Comparison of ENCODE assay signal across 8 cellular contexts in the genomic region with DNA sequence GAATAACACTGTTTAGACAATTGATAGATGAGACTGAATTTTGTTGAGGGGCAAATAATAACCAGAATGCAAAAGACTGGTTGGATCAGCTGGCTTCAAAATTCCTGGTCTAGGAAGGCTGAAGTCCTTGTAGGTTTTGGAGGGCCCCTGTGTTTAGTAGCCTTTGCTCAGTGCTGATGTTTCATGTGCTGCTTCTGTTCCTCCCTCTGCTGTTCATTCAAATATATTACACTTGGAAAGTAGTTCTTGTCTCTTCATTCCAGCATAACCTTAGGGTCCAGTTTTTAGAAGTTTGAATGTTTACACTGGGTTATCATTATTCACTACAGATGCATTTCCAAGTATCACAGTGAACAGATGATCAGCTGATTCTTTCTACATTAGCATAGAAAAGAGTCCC.
DNase-seq lines count a peak whose midpoint lies in the region; TF ChIP-seq lines count a peak whose summit lies in the region.

No MANE protein-coding gene starts in this region.

- H3K9me3 Mint-ChIP-seq in endodermal cell = no peaks in the 10 kb centered on the region

- H3K4me1 ChIP-seq in endodermal cell (ENCODE audit: control insufficient read depth, insufficient read depth, low read length) = no peaks in the 10 kb centered on the region

- H3K4me3 Mint-ChIP-seq in endodermal cell = no peak overlapping the region

- no peaks in the 10 kb centered on the region for H3K27me3 Mint-ChIP-seq in endodermal cell (ENCODE audit: insufficient read depth)

- no peaks in the 10 kb centered on the region for H3K4me1 Mint-ChIP-seq in endodermal cell

- no peak overlapping the region for H3K27ac Mint-ChIP-seq in endodermal cell

- no peaks in the 10 kb centered on the region for H3K27me3 ChIP-seq in endodermal cell (ENCODE audit: control insufficient read depth, insufficient read depth, low read length, poor library complexity, severe bottlenecking)

- no peaks in the 10 kb centered on the region for H3K36me3 Mint-ChIP-seq in endodermal cell (ENCODE audit: low read depth)

- H3K9ac ChIP-seq in endodermal cell (ENCODE audit: extremely low read depth, low read length, poor library complexity, severe bottlenecking) = no peak overlapping the region

- no peaks in the 10 kb centered on the region for H3K36me3 ChIP-seq in endodermal cell (ENCODE audit: control insufficient read depth, insufficient read depth, low read length)

- no peak overlapping the region for H3K27ac ChIP-seq in endodermal cell (ENCODE audit: low read depth, low read length)

- peak; percentile 76 for TF ChIP-seq CTCF in endodermal cell (conservative IDR thresholded peaks at IDR 0.05)

- DNase-seq in NCI-H1092 treated with DMSO at 0.1 percent for 48 hours (lab: John Stamatoyannopoulos, UW) (peak; percentile 7), NCI-H1092 (lab: John Stamatoyannopoulos, UW) (no peak), NAMALWA (ENCODE audit: low spot score) (peak; percentile 20), endodermal cell (no peak), renal cortical epithelial cell (ENCODE audit: low read depth) (peak; percentile 38), NCI-H446 treated with DMSO at 0.1 percent for 48 hours (lab: John Stamatoyannopoulos, UW) (no peak), NCI-H2081 (lab: John Stamatoyannopoulos, UW) (no peak)
- DNase-seq in stimulated activated naive CD4-positive, alpha-beta T cell treated with Interleukin-2 at 50 U/mL for 16 hours (lab: John Stamatoyannopoulos, UW) = no peak

- no peak overlapping the region for H3K4me3 ChIP-seq in endodermal cell (ENCODE audit: low read length)

- H3K9me3 ChIP-seq in endodermal cell (ENCODE audit: control insufficient read depth, low read length) = peaks cover 5% of the 10 kb centered on the region

Comparison
In these comparisons a context has a peak if more than half of its experiments do, and no peak if none do; other contexts are left out.
1. DNase-seq: peak in NCI-H1092 treated with DMSO at 0.1 percent for 48 hours (single experiment), NAMALWA (single experiment) and renal cortical epithelial cell (single experiment); none in NCI-H1092 (single experiment), endodermal cell (single experiment), NCI-H446 treated with DMSO at 0.1 percent for 48 hours (single experiment), stimulated activated naive CD4-positive, alpha-beta T cell treated with Interleukin-2 at 50 U/mL for 16 hours (single experiment) and NCI-H2081 (0 of 2).